In genomic region chr3:101513419-101513986, GRCh38 we compare ENCODE assay signal across 8 cellular contexts. TPM values are rescaled to one million over a fixed set of nuclear protein-coding genes. Genes with fewer than 3 reads are reported as not detected.
DNase-seq lines count a peak whose midpoint lies in the region; ATAC-seq and TF ChIP-seq lines count a peak whose summit lies in the region.

No MANE protein-coding gene starts in this region.

- peaks cover 6% of the 10 kb centered on the region for H3K36me3 Mint-ChIP-seq in activated naive CD8-positive, alpha-beta T cell treated with anti-CD3 and anti-CD28 coated beads, Interleukin-2, amount 50 U/mL, for 24 hours (ENCODE audit: low read depth)

- H3K4me2 ChIP-seq in hepatocyte = peak overlapping the region; percentile 77

- no peaks in the 10 kb centered on the region for H3K9me2 ChIP-seq in hepatocyte (replicated peaks; ENCODE audit: insufficient read depth)

- peak overlapping the region; percentile 77 for H3K9ac ChIP-seq in ES-I3 (ENCODE audit: low read depth, low read length)
- peak overlapping the region; percentile 44; the same call in 1 of the 2 replicates for H3K9ac ChIP-seq in HUES64 (ENCODE audit: low read depth, low read length)

- peak overlapping the region; percentile 98 for H3K27ac Mint-ChIP-seq in activated naive CD8-positive, alpha-beta T cell treated with anti-CD3 and anti-CD28 coated beads, Interleukin-2, amount 50 U/mL, for 24 hours

- H3K9me3 Mint-ChIP-seq in activated naive CD8-positive, alpha-beta T cell treated with anti-CD3 and anti-CD28 coated beads, Interleukin-2, amount 50 U/mL, for 24 hours = no peaks in the 10 kb centered on the region

- peaks cover 5% of the 10 kb centered on the region for H3K27me3 Mint-ChIP-seq in activated naive CD8-positive, alpha-beta T cell treated with anti-CD3 and anti-CD28 coated beads, Interleukin-2, amount 50 U/mL, for 24 hours

- H3K4me3 Mint-ChIP-seq in activated naive CD8-positive, alpha-beta T cell treated with anti-CD3 and anti-CD28 coated beads, Interleukin-2, amount 50 U/mL, for 24 hours = peak overlapping the region; percentile 99

- peaks cover 57% of the 10 kb centered on the region for H3K4me1 Mint-ChIP-seq in activated naive CD8-positive, alpha-beta T cell treated with anti-CD3 and anti-CD28 coated beads, Interleukin-2, amount 50 U/mL, for 24 hours

- intact Hi-C loops in spleen (cut with DNase I; ENCODE audit: low total_unique reads) = no loop called here

- H3K27me3 ChIP-seq in HUES64 (ENCODE audit: insufficient read depth, low read length) (no peaks in the 10 kb centered on the region), hepatocyte (no peaks in the 10 kb centered on the region), spleen (replicated peaks in 1 of 7) (peaks cover 0 to 7% (median 0%) of the 10 kb centered on the region in 7 donors)

- H3K9me3 ChIP-seq in ES-I3 (ENCODE audit: control insufficient read depth, insufficient read depth, low read length) (no peaks in the 10 kb centered on the region), HUES64 (ENCODE audit: insufficient read depth, low read depth, low read length) (no peaks in the 10 kb centered on the region; the same call in 1 of the 2 replicates), hepatocyte (ENCODE audit: low read depth) (no peaks in the 10 kb centered on the region), spleen (no peaks in the 10 kb centered on the region)

- DNase-seq in activated naive CD8-positive, alpha-beta T cell treated with anti-CD3 and anti-CD28 coated beads, Interleukin-2, amount 50 U/mL, for 24 hours = no peak
- DNase-seq in hepatocyte (ENCODE audit: low spot score) = no peak
- no peak for DNase-seq in spleen
- DNase-seq in NCI-H345 (lab: John Stamatoyannopoulos, UW) = no peak
- DNase-seq in COR-L47 (lab: John Stamatoyannopoulos, UW) = no peak

- H3K27ac ChIP-seq in HUES64 (ENCODE audit: low read depth, low read length) (peak overlapping the region; percentile 59), hepatocyte (peak overlapping the region; percentile 91), spleen (peak overlapping the region; percentile 89 to 97 (median 94))

- peak overlapping the region; percentile 82 for H3K4me3 ChIP-seq in HUES64 (ENCODE audit: low read length)
- H3K4me3 ChIP-seq in hepatocyte = peak overlapping the region; percentile 24
- H3K4me3 ChIP-seq in spleen = peak overlapping the region; percentile 67 to 88 (median 82)

- 57% methylated on average over 12 of the region's 12 CpGs for WGBS in HUES64
- WGBS in hepatocyte (ENCODE audit: low lambda C conversion rate, missing lambda C conversion rate) = 41% methylated on average over 12 of the region's 12 CpGs
- WGBS in spleen, 5 donors = 10 to 15% (median 12%) methylated on average over 12 of the region's 12 CpGs

- peaks cover 30% of the 10 kb centered on the region for H3K79me2 ChIP-seq in hepatocyte

- peak; percentile 31 for ATAC-seq in GM21367 (IDR thresholded peaks at IDR 0.05; ENCODE audit: unreplicated experiment)
- peak; percentile 42 for ATAC-seq in activated naive CD8-positive, alpha-beta T cell treated with anti-CD3 and anti-CD28 coated beads, Interleukin-2, amount 50 U/mL, for 24 hours

- H3K36me3 ChIP-seq in ES-I3 (ENCODE audit: insufficient read depth, low read length) (no peaks in the 10 kb centered on the region), HUES64 (ENCODE audit: insufficient read depth, low read length) (no peaks in the 10 kb centered on the region), hepatocyte (replicated peaks; ENCODE audit: insufficient read depth, low read depth) (no peaks in the 10 kb centered on the region), spleen (no peaks in the 10 kb centered on the region)

- TF ChIP-seq CTCF in hepatocyte (IDR thresholded peaks at IDR 0.05; ENCODE audit: poor library complexity) = no peak
- TF ChIP-seq CTCF in spleen (IDR thresholded peaks at IDR 0.05 in 8 of 11, conservative IDR thresholded peaks at IDR 0.05 in 3 of 11) = no peak

- peak overlapping the region; percentile 65 for H2AFZ ChIP-seq in hepatocyte

- H3K4me1 ChIP-seq in ES-I3 (ENCODE audit: insufficient read depth, low read length) (peaks cover 16% of the 10 kb centered on the region), HUES64 (ENCODE audit: insufficient read depth, low read length) (peaks cover 7% of the 10 kb centered on the region; the same call in 1 of the 2 replicates), hepatocyte (ENCODE audit: insufficient read depth) (peaks cover 3% of the 10 kb centered on the region), spleen (peaks cover 14 to 50% (median 29%) of the 10 kb centered on the region in 6 donors)

- no peaks in the 10 kb centered on the region for H4K20me1 ChIP-seq in hepatocyte (ENCODE audit: insufficient read depth, poor library complexity, severe bottlenecking)

- TF ChIP-seq POLR2A in spleen (IDR thresholded peaks at IDR 0.05) = no peak

RNA-seq across cellular contexts. Expression of gene SENP7, which starts 0.5 kb away (rescaled TPM):
- polyA plus RNA-seq in HUES64 (2013, experiment 1 of 2) = 5.7 TPM
- polyA plus RNA-seq in HUES64 (2013, experiment 2 of 2) = 7.9 TPM
- 32.4 and 40.9 TPM in 2 replicates for total RNA-seq in hepatocyte
- polyA plus RNA-seq in hepatocyte = 7.7 and 10.1 TPM in 2 replicates
- 10 to 100 TPM; 23.4 to 46.9 (median 36.7) TPM for total RNA-seq in spleen
- 10 to 100 TPM; 11.2 to 13.6 (median 11.3) TPM for polyA plus RNA-seq in spleen

RNA-seq across cellular contexts. Expression of gene TRMT10C, which starts 48.2 kb away (rescaled TPM):
- polyA plus RNA-seq in HUES64 (2013, experiment 1 of 2) = 61.7 TPM
- polyA plus RNA-seq in HUES64 (2013, experiment 2 of 2) = 61.0 TPM
- total RNA-seq in hepatocyte (36.9 and 42.0 TPM in 2 replicates), spleen (10 to 100 TPM; 14.1 to 22.4 (median 18.0) TPM)
- polyA plus RNA-seq in hepatocyte (27.9 and 37.9 TPM in 2 replicates), spleen (10 to 100 TPM; 21.9 to 25.8 (median 24.4) TPM)

Comparison
In these comparisons a context has a peak if more than half of its experiments do, and no peak if none do; other contexts are left out.
1. H3K4me3 ChIP-seq: peak in every context shown above with its lines; median percentile 82 in HUES64; 82 in spleen; 24 in hepatocyte.